1 cellular context compared by ENCODE assay signal in genomic region chr13:103497404-103497803, GRCh38.
TF ChIP-seq lines count a peak whose summit lies in the region.

No MANE protein-coding gene starts in this region.

TF ChIP-seq in H1, 55 proteins besides CTCF, POLR2A, EP300 and RAD21:
- TF ChIP-seq POU5F1 (IDR thresholded peaks at IDR 0.05; ENCODE audit: low read depth, low read length) (no peak), SIRT6 (IDR thresholded peaks at IDR 0.05; ENCODE audit: low read length) (no peak), ASH2L (IDR thresholded peaks at IDR 0.05; ENCODE audit: low read length) (no peak), SP4 (IDR thresholded peaks at IDR 0.05; ENCODE audit: low read length) (no peak), CEBPB (IDR thresholded peaks at IDR 0.05; ENCODE audit: low read depth, low read length) (no peak), GABPA (IDR thresholded peaks at IDR 0.05; ENCODE audit: borderline replicate concordance, insufficient read depth, low read length) (no peak), NRF1 (IDR thresholded peaks at IDR 0.05; ENCODE audit: low read depth, low read length) (no peak), SAP30 (IDR thresholded peaks at IDR 0.05; ENCODE audit: insufficient read depth, insufficient replicate concordance, low read length) (no peak), TEAD4 (IDR thresholded peaks at IDR 0.05; ENCODE audit: low read depth, low read length) (no peak), BCL11A (IDR thresholded peaks at IDR 0.05; ENCODE audit: low read depth in 2 of 2, low read length in 2 of 2) (no peak), BACH1 (IDR thresholded peaks at IDR 0.05; ENCODE audit: low read length) (no peak), CBX8 (IDR thresholded peaks at IDR 0.05; ENCODE audit: borderline replicate concordance, low read depth, low read length) (no peak), SRF (IDR thresholded peaks at IDR 0.05; ENCODE audit: low read depth, low read length) (no peak), E2F6 (IDR thresholded peaks at IDR 0.05) (no peak), RFX5 (IDR thresholded peaks at IDR 0.05; ENCODE audit: borderline replicate concordance, low read depth, low read length) (no peak), CHD1 (IDR thresholded peaks at IDR 0.05; ENCODE audit: low read depth, low read length) (no peak), EZH2 (IDR thresholded peaks at IDR 0.05; ENCODE audit: low read depth, low read length, severe bottlenecking) (no peak)
- TF ChIP-seq, protein P1, sequence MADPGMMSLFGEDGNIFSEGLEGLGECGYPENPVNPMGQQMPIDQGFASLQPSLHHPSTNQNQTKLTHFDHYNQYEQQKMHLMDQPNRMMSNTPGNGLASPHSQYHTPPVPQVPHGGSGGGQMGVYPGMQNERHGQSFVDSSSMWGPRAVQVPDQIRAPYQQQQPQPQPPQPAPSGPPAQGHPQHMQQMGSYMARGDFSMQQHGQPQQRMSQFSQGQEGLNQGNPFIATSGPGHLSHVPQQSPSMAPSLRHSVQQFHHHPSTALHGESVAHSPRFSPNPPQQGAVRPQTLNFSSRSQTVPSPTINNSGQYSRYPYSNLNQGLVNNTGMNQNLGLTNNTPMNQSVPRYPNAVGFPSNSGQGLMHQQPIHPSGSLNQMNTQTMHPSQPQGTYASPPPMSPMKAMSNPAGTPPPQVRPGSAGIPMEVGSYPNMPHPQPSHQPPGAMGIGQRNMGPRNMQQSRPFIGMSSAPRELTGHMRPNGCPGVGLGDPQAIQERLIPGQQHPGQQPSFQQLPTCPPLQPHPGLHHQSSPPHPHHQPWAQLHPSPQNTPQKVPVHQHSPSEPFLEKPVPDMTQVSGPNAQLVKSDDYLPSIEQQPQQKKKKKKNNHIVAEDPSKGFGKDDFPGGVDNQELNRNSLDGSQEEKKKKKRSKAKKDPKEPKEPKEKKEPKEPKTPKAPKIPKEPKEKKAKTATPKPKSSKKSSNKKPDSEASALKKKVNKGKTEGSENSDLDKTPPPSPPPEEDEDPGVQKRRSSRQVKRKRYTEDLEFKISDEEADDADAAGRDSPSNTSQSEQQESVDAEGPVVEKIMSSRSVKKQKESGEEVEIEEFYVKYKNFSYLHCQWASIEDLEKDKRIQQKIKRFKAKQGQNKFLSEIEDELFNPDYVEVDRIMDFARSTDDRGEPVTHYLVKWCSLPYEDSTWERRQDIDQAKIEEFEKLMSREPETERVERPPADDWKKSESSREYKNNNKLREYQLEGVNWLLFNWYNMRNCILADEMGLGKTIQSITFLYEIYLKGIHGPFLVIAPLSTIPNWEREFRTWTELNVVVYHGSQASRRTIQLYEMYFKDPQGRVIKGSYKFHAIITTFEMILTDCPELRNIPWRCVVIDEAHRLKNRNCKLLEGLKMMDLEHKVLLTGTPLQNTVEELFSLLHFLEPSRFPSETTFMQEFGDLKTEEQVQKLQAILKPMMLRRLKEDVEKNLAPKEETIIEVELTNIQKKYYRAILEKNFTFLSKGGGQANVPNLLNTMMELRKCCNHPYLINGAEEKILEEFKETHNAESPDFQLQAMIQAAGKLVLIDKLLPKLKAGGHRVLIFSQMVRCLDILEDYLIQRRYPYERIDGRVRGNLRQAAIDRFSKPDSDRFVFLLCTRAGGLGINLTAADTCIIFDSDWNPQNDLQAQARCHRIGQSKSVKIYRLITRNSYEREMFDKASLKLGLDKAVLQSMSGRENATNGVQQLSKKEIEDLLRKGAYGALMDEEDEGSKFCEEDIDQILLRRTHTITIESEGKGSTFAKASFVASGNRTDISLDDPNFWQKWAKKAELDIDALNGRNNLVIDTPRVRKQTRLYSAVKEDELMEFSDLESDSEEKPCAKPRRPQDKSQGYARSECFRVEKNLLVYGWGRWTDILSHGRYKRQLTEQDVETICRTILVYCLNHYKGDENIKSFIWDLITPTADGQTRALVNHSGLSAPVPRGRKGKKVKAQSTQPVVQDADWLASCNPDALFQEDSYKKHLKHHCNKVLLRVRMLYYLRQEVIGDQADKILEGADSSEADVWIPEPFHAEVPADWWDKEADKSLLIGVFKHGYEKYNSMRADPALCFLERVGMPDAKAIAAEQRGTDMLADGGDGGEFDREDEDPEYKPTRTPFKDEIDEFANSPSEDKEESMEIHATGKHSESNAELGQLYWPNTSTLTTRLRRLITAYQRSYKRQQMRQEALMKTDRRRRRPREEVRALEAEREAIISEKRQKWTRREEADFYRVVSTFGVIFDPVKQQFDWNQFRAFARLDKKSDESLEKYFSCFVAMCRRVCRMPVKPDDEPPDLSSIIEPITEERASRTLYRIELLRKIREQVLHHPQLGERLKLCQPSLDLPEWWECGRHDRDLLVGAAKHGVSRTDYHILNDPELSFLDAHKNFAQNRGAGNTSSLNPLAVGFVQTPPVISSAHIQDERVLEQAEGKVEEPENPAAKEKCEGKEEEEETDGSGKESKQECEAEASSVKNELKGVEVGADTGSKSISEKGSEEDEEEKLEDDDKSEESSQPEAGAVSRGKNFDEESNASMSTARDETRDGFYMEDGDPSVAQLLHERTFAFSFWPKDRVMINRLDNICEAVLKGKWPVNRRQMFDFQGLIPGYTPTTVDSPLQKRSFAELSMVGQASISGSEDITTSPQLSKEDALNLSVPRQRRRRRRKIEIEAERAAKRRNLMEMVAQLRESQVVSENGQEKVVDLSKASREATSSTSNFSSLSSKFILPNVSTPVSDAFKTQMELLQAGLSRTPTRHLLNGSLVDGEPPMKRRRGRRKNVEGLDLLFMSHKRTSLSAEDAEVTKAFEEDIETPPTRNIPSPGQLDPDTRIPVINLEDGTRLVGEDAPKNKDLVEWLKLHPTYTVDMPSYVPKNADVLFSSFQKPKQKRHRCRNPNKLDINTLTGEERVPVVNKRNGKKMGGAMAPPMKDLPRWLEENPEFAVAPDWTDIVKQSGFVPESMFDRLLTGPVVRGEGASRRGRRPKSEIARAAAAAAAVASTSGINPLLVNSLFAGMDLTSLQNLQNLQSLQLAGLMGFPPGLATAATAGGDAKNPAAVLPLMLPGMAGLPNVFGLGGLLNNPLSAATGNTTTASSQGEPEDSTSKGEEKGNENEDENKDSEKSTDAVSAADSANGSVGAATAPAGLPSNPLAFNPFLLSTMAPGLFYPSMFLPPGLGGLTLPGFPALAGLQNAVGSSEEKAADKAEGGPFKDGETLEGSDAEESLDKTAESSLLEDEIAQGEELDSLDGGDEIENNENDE (IDR thresholded peaks at IDR 0.05; ENCODE audit: insufficient replicate concordance, low read length): no peak
